20 cellular contexts compared by ENCODE assay signal in the genomic region with DNA sequence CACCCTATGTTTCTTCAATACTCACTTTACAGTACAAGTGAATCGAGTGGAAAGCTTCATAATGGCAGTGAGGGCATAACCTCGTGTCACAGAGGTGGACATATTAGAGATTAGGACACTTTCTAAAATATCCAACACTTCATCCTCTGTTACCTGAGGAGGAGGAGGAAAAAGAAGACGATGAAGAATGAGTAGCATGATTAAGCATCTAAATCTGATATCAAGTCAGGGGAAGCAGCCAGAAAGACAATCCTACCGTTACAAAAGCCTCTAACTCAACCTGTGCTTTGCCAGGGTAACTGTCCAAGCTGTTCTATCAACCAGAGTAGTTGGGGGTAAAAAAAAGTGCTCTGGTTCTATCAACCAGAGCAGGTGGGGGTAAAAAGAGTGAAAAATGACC. TPM values are rescaled to one million over a fixed set of nuclear protein-coding genes. Genes with fewer than 3 reads are reported as not detected.
DNase-seq lines count a peak whose midpoint lies in the region; ATAC-seq and TF ChIP-seq lines count a peak whose summit lies in the region.
"Had no signal": no experiment of that assay in that cellular context is flagged by ENCODE, and none has a peak within 500 bp of the region (broad histone marks: within the 10 kb centered on the region; RNA-seq: fewer than 3 reads in every experiment).

No MANE protein-coding gene starts in this region.

- H3K4me1 Mint-ChIP-seq in GM23338 (no peaks in the 10 kb centered on the region), T-helper 17 cell (peaks cover 5% of the 10 kb centered on the region), endodermal cell (no peaks in the 10 kb centered on the region)
- H3K4me1 Mint-ChIP-seq in stimulated activated effector memory CD8-positive, alpha-beta T cell treated with anti-CD3 and anti-CD28 coated beads, Interleukin-12 subunit alpha, Interleukin-12 subunit beta, amount 100 ng/mL, for 72 hours, result no peaks in the 10 kb centered on the region
- peaks cover 4% of the 10 kb centered on the region for H3K4me1 Mint-ChIP-seq in activated CD8-positive, alpha-beta memory T cell treated with anti-CD3 and anti-CD28 coated beads, Interleukin-2, amount 10 ng/mL, durations not matched to agents 7 days and 5 days
- peaks cover 3% of the 10 kb centered on the region for H3K4me1 Mint-ChIP-seq in activated CD4-positive, alpha-beta memory T cell treated with anti-CD3 and anti-CD28 coated beads, Interleukin-2, amount 10 ng/mL, durations not matched to agents 7 days and 5 days

- H2AFZ ChIP-seq in GM23338, result no peak overlapping the region

- H3K36me3 ChIP-seq in GM23338 (ENCODE audit: insufficient read depth), result peaks cover 17% of the 10 kb centered on the region
- peaks cover 80% of the 10 kb centered on the region for H3K36me3 ChIP-seq in endodermal cell (ENCODE audit: control insufficient read depth, insufficient read depth, low read length)

- H3K27ac Mint-ChIP-seq in GM23338 (no peak overlapping the region), T-helper 17 cell (peak overlapping the region; percentile 73), endodermal cell (peak overlapping the region; percentile 58)
- H3K27ac Mint-ChIP-seq in stimulated activated effector memory CD8-positive, alpha-beta T cell treated with anti-CD3 and anti-CD28 coated beads, Interleukin-12 subunit alpha, Interleukin-12 subunit beta, amount 100 ng/mL, for 72 hours, result peak overlapping the region; percentile 46
- H3K27ac Mint-ChIP-seq in activated CD8-positive, alpha-beta memory T cell treated with anti-CD3 and anti-CD28 coated beads, Interleukin-2, amount 10 ng/mL, durations not matched to agents 7 days and 5 days, result no peak overlapping the region
- no peak overlapping the region for H3K27ac Mint-ChIP-seq in activated CD4-positive, alpha-beta memory T cell treated with anti-CD3 and anti-CD28 coated beads, Interleukin-2, amount 10 ng/mL, durations not matched to agents 7 days and 5 days
- H3K27ac Mint-ChIP-seq: HFFc6 had no signal

- WGBS in endodermal cell (ENCODE audit: insufficient coverage in 1 of 2, insufficient read length in 1 of 2), 2 experiments, result 96% methylated on average over 2 of the region's 4 CpGs; no CpG with 5 or more reads in 1 of the 2 experiments

- CTCF ChIA-PET in activated CD8-positive, alpha-beta memory T cell treated with anti-CD3 and anti-CD28 coated beads, Interleukin-2, amount 10 ng/mL, durations not matched to agents 7 days and 5 days (lab: Charles Lee), result interaction anchor here (0.9 kb wide), 2 partner anchors 47 to 138 kb away, joined by 3 read pairs; no protein-coding TSS in a partner anchor
- CTCF ChIA-PET in activated CD4-positive, alpha-beta memory T cell treated with anti-CD3 and anti-CD28 coated beads, Interleukin-2, amount 10 ng/mL, durations not matched to agents 7 days and 5 days (lab: Charles Lee), result no interaction called here

- H3K4me3 ChIP-seq in GM23338 (no peak overlapping the region), endodermal cell (ENCODE audit: low read length) (no peak overlapping the region)

- H3K27me3 ChIP-seq in GM23338 (ENCODE audit: insufficient read depth), result no peaks in the 10 kb centered on the region
- H3K27me3 ChIP-seq in endodermal cell (ENCODE audit: control insufficient read depth, insufficient read depth, low read length, poor library complexity, severe bottlenecking), result no peaks in the 10 kb centered on the region

- H3K9me2 ChIP-seq in GM23338 (ENCODE audit: insufficient read depth), result no peaks in the 10 kb centered on the region

- H3K9ac ChIP-seq in endodermal cell (ENCODE audit: extremely low read depth, low read length, poor library complexity, severe bottlenecking), result no peak overlapping the region

- H3K9me3 Mint-ChIP-seq in GM23338, result no peaks in the 10 kb centered on the region
- H3K9me3 Mint-ChIP-seq in endodermal cell, result no peaks in the 10 kb centered on the region
- no peaks in the 10 kb centered on the region for H3K9me3 Mint-ChIP-seq in stimulated activated effector memory CD8-positive, alpha-beta T cell treated with anti-CD3 and anti-CD28 coated beads, Interleukin-12 subunit alpha, Interleukin-12 subunit beta, amount 100 ng/mL, for 72 hours
- H3K9me3 Mint-ChIP-seq in activated CD8-positive, alpha-beta memory T cell treated with anti-CD3 and anti-CD28 coated beads, Interleukin-2, amount 10 ng/mL, durations not matched to agents 7 days and 5 days (ENCODE audit: low read depth), result no peaks in the 10 kb centered on the region
- H3K9me3 Mint-ChIP-seq in activated CD4-positive, alpha-beta memory T cell treated with anti-CD3 and anti-CD28 coated beads, Interleukin-2, amount 10 ng/mL, durations not matched to agents 7 days and 5 days, result no peaks in the 10 kb centered on the region
- H3K9me3 Mint-ChIP-seq: HFFc6 had no signal

- no peaks in the 10 kb centered on the region for H3K79me2 ChIP-seq in GM23338 (replicated peaks; ENCODE audit: insufficient read depth)

- TF ChIP-seq CTCF in GM23338 (conservative IDR thresholded peaks at IDR 0.05; ENCODE audit: low read depth in 2 of 2), result no peak
- no peak for TF ChIP-seq CTCF in endodermal cell (conservative IDR thresholded peaks at IDR 0.05)

- peaks cover 9% of the 10 kb centered on the region for H3F3A ChIP-seq in GM23338 (replicated peaks; ENCODE audit: low read depth)

- H3K4me3 Mint-ChIP-seq in GM23338, result no peak overlapping the region
- H3K4me3 Mint-ChIP-seq in T-helper 17 cell, result no peak overlapping the region
- no peak overlapping the region for H3K4me3 Mint-ChIP-seq in endodermal cell
- no peak overlapping the region for H3K4me3 Mint-ChIP-seq in stimulated activated effector memory CD8-positive, alpha-beta T cell treated with anti-CD3 and anti-CD28 coated beads, Interleukin-12 subunit alpha, Interleukin-12 subunit beta, amount 100 ng/mL, for 72 hours
- no peak overlapping the region for H3K4me3 Mint-ChIP-seq in activated CD8-positive, alpha-beta memory T cell treated with anti-CD3 and anti-CD28 coated beads, Interleukin-2, amount 10 ng/mL, durations not matched to agents 7 days and 5 days
- H3K4me3 Mint-ChIP-seq in activated CD4-positive, alpha-beta memory T cell treated with anti-CD3 and anti-CD28 coated beads, Interleukin-2, amount 10 ng/mL, durations not matched to agents 7 days and 5 days, result no peak overlapping the region
- H3K4me3 Mint-ChIP-seq: HFFc6 had no signal

- H3K9me3 ChIP-seq in T-helper 17 cell (ENCODE audit: control insufficient read depth, low read length, poor library complexity, severe bottlenecking) (no peaks in the 10 kb centered on the region), endodermal cell (ENCODE audit: control insufficient read depth, low read length) (no peaks in the 10 kb centered on the region)

- H3K36me3 Mint-ChIP-seq in GM23338 (ENCODE audit: low read depth) (peaks cover 47% of the 10 kb centered on the region), T-helper 17 cell (ENCODE audit: low read depth) (peaks cover 7% of the 10 kb centered on the region), endodermal cell (ENCODE audit: low read depth) (peaks cover 68% of the 10 kb centered on the region)
- peaks cover 100% of the 10 kb centered on the region for H3K36me3 Mint-ChIP-seq in stimulated activated effector memory CD8-positive, alpha-beta T cell treated with anti-CD3 and anti-CD28 coated beads, Interleukin-12 subunit alpha, Interleukin-12 subunit beta, amount 100 ng/mL, for 72 hours
- H3K36me3 Mint-ChIP-seq in activated CD8-positive, alpha-beta memory T cell treated with anti-CD3 and anti-CD28 coated beads, Interleukin-2, amount 10 ng/mL, durations not matched to agents 7 days and 5 days, result peaks cover 39% of the 10 kb centered on the region
- peaks cover 53% of the 10 kb centered on the region for H3K36me3 Mint-ChIP-seq in activated CD4-positive, alpha-beta memory T cell treated with anti-CD3 and anti-CD28 coated beads, Interleukin-2, amount 10 ng/mL, durations not matched to agents 7 days and 5 days (ENCODE audit: low read depth)

- DNase-seq in GM23338 (ENCODE audit: low spot score) (no peak), T-helper 17 cell (no peak), endodermal cell (no peak), NCI-H2081 (lab: John Stamatoyannopoulos, UW) (no peak)
- no peak for DNase-seq in stimulated activated effector memory CD8-positive, alpha-beta T cell treated with anti-CD3 and anti-CD28 coated beads, Interleukin-12 subunit alpha, Interleukin-12 subunit beta, amount 100 ng/mL, for 72 hours (ENCODE audit: low spot score in 2 of 2)
- DNase-seq in activated CD8-positive, alpha-beta memory T cell treated with anti-CD3 and anti-CD28 coated beads, Interleukin-2, amount 10 ng/mL, durations not matched to agents 7 days and 5 days, result no peak
- DNase-seq in activated CD4-positive, alpha-beta memory T cell treated with anti-CD3 and anti-CD28 coated beads, Interleukin-2, amount 10 ng/mL, durations not matched to agents 7 days and 5 days, result no peak
- DNase-seq: ACHN, C1 segment of cervical spinal cord, DMS79 treated with DMSO at 0.1 percent for 48 hours, H7, HFFc6, KG1, NCI-H1417 treated with DMSO at 0.1 percent for 48 hours, NCI-H187 treated with DMSO at 0.1 percent for 48 hours, NCI-H226, NCI-H524, PC-3, SIG-M5 had no signal

- H3K4me1 ChIP-seq in GM23338 (ENCODE audit: insufficient read depth) (no peaks in the 10 kb centered on the region), endodermal cell (ENCODE audit: control insufficient read depth, insufficient read depth, low read length) (no peaks in the 10 kb centered on the region)

- POLR2A ChIA-PET in activated CD4-positive, alpha-beta memory T cell treated with anti-CD3 and anti-CD28 coated beads, Interleukin-2, amount 10 ng/mL, durations not matched to agents 7 days and 5 days (lab: Charles Lee), result no interaction called here

- H3K27me3 Mint-ChIP-seq in GM23338 (ENCODE audit: insufficient read depth, low read depth, poor library complexity) (peaks cover 2% of the 10 kb centered on the region), T-helper 17 cell (no peaks in the 10 kb centered on the region), endodermal cell (ENCODE audit: insufficient read depth) (no peaks in the 10 kb centered on the region)
- H3K27me3 Mint-ChIP-seq in activated CD8-positive, alpha-beta memory T cell treated with anti-CD3 and anti-CD28 coated beads, Interleukin-2, amount 10 ng/mL, durations not matched to agents 7 days and 5 days, result no peaks in the 10 kb centered on the region
- H3K27me3 Mint-ChIP-seq in activated CD4-positive, alpha-beta memory T cell treated with anti-CD3 and anti-CD28 coated beads, Interleukin-2, amount 10 ng/mL, durations not matched to agents 7 days and 5 days, result no peaks in the 10 kb centered on the region

- H3K27ac ChIP-seq in GM23338 (ENCODE audit: low read depth) (peak overlapping the region; percentile 20; the same call in 1 of the 2 replicates), endodermal cell (ENCODE audit: low read depth, low read length) (no peak overlapping the region)
- H3K27ac ChIP-seq: RWPE1 had no signal

- H4K20me1 ChIP-seq in GM23338 (replicated peaks; ENCODE audit: insufficient read depth), result no peaks in the 10 kb centered on the region; the same call in 1 of the 2 replicates

- H3K4me2 ChIP-seq in GM23338, result no peak overlapping the region

- ATAC-seq in GM23338 (no peak), T-helper 17 cell (no peak)
- ATAC-seq in stimulated activated effector memory CD8-positive, alpha-beta T cell treated with anti-CD3 and anti-CD28 coated beads, Interleukin-12 subunit alpha, Interleukin-12 subunit beta, amount 100 ng/mL, for 72 hours, result no peak
- no peak for ATAC-seq in activated CD8-positive, alpha-beta memory T cell treated with anti-CD3 and anti-CD28 coated beads, Interleukin-2, amount 10 ng/mL, durations not matched to agents 7 days and 5 days
- ATAC-seq: PC-3 had no signal

RNA-seq across cellular contexts. Expression of a gene that starts 23.7 kb away (rescaled TPM):
- total RNA-seq in GM23338 (2014; rRNA removed; shearing (Covaris generic)), result 14.1 and 20.5 TPM in 2 replicates
- 3.8 and 4.2 TPM in 2 replicates for polyA plus RNA-seq in GM23338 (2016; fragmentation: Nextera tagmentation; extraction: Ambion mirVana)
- 10 to 100 TPM in 1 of 2 donors, 1 to 10 TPM in 1; 9.3 to 10.2 TPM for total RNA-seq in T-helper 17 cell
- total RNA-seq in endodermal cell, result 10 to 100 TPM; 12.4 to 12.8 TPM
- 8.3 TPM for polyA plus RNA-seq in endodermal cell (2013, experiment 1 of 2)
- polyA plus RNA-seq in endodermal cell (2013, experiment 2 of 2), result 7.9 TPM
- total RNA-seq in activated CD8-positive, alpha-beta memory T cell treated with anti-CD3 and anti-CD28 coated beads, Interleukin-2, amount 10 ng/mL, durations not matched to agents 7 days and 5 days, result 1 to 10 TPM; 7.9 to 8.7 TPM
- total RNA-seq in activated CD4-positive, alpha-beta memory T cell treated with anti-CD3 and anti-CD28 coated beads, Interleukin-2, amount 10 ng/mL, durations not matched to agents 7 days and 5 days, result 1 to 10 TPM; 7.4 TPM

Comparison
In these comparisons a context has a peak if more than half of its experiments do, and no peak if none do; other contexts are left out.
1. H3K27ac Mint-ChIP-seq: peak in T-helper 17 cell (single experiment), endodermal cell (single experiment) and stimulated activated effector memory CD8-positive, alpha-beta T cell treated with anti-CD3 and anti-CD28 coated beads, Interleukin-12 subunit alpha, Interleukin-12 subunit beta, amount 100 ng/mL, for 72 hours (single experiment); none in GM23338 (single experiment), activated CD8-positive, alpha-beta memory T cell treated with anti-CD3 and anti-CD28 coated beads, Interleukin-2, amount 10 ng/mL, durations not matched to agents 7 days and 5 days (single experiment) and activated CD4-positive, alpha-beta memory T cell treated with anti-CD3 and anti-CD28 coated beads, Interleukin-2, amount 10 ng/mL, durations not matched to agents 7 days and 5 days (single experiment).